Comparison of ENCODE assay signal across 14 cellular contexts in genomic region chr6:144908004-144908403, GRCh38.
A peak's percentile ranks its signal among the peaks of the same experiment; 100 is the strongest.
DNase-seq lines count a peak whose midpoint lies in the region; TF ChIP-seq lines count a peak whose summit lies in the region.
"Had no signal": no experiment of that assay in that cellular context is flagged by ENCODE, and none has a peak within 500 bp of the region (broad histone marks: within the 10 kb centered on the region; RNA-seq: fewer than 3 reads in every experiment).

No MANE protein-coding gene starts in this region.

- H3K4me1 Mint-ChIP-seq in CD8-positive, alpha-beta memory T cell: peaks cover 0 to 11% (median 1%) of the 10 kb centered on the region in 3 donors
- no peaks in the 10 kb centered on the region for H3K4me1 Mint-ChIP-seq in MCF 10A (ENCODE audit: insufficient read depth, unreplicated experiment)
- H3K4me1 Mint-ChIP-seq: B cell had no signal

- peaks cover 6% of the 10 kb centered on the region for H3K9me3 ChIP-seq in adipocyte (ENCODE audit: control insufficient read depth, low read length)
- no peaks in the 10 kb centered on the region for H3K9me3 ChIP-seq in CD8-positive, alpha-beta memory T cell (ENCODE audit: low read length)
- H3K9me3 ChIP-seq: HAP-1 had no signal

- TF ChIP-seq CTCF in MCF 10A (IDR thresholded peaks at IDR 0.05; ENCODE audit: unreplicated experiment): no peak

- H3K27ac Mint-ChIP-seq in CD8-positive, alpha-beta memory T cell: no peak overlapping the region
- no peak overlapping the region for H3K27ac Mint-ChIP-seq in MCF 10A (ENCODE audit: low read depth, unreplicated experiment)
- H3K27ac Mint-ChIP-seq: B cell, HFFc6 had no signal

- peaks cover 0 to 5% (median 2%) of the 10 kb centered on the region in 3 donors for H3K36me3 Mint-ChIP-seq in CD8-positive, alpha-beta memory T cell
- no peaks in the 10 kb centered on the region for H3K36me3 Mint-ChIP-seq in MCF 10A (ENCODE audit: insufficient read depth, unreplicated experiment)

- peak overlapping the region; percentile 1 for H3K4me3 ChIP-seq in adipocyte (ENCODE audit: low read length)
- H3K4me3 ChIP-seq in CD8-positive, alpha-beta memory T cell (ENCODE audit: low read length): no peak overlapping the region
- H3K4me3 ChIP-seq: HAP-1 had no signal

- peak overlapping the region; percentile 36 for H3K9ac ChIP-seq in adipocyte (ENCODE audit: low read length)

- H3K36me3 ChIP-seq in adipocyte (ENCODE audit: control insufficient read depth, insufficient read depth, low read length, severe bottlenecking): no peaks in the 10 kb centered on the region
- no peaks in the 10 kb centered on the region for H3K36me3 ChIP-seq in CD8-positive, alpha-beta memory T cell (ENCODE audit: insufficient read depth, low read length)
- H3K36me3 ChIP-seq: HAP-1 had no signal

- DNase-seq in AG08396 (ENCODE audit: low spot score) (peak; percentile 51), EH (ENCODE audit: low read depth) (peak; percentile 79), adipocyte (ENCODE audit: low read depth) (no peak), fibroblast of peridontal ligament (ENCODE audit: extremely low read depth) (peak; percentile 35), SKM-1 treated with dmso at 0.1 percent for 144 hours (lab: John Stamatoyannopoulos, UW; ENCODE audit: unreplicated experiment) (no peak), MCF 10A (ENCODE audit: unreplicated experiment) (no peak), NCI-H187 treated with DMSO at 0.1 percent for 48 hours (lab: John Stamatoyannopoulos, UW) (no peak)
- DNase-seq in CD8-positive, alpha-beta memory T cell: no peak
- DNase-seq: 8988T, DMS53, GOT3, HFFc6 had no signal

- intact Hi-C loops in MCF 10A (cut with micrococcal nuclease): no loop called here

- H3K27ac ChIP-seq in CD8-positive, alpha-beta memory T cell (ENCODE audit: low read depth, low read length): no peak overlapping the region

- peaks cover 2 to 7% (median 5%) of the 10 kb centered on the region in 5 donors for H3K9me3 Mint-ChIP-seq in CD8-positive, alpha-beta memory T cell
- H3K9me3 Mint-ChIP-seq in MCF 10A (ENCODE audit: unreplicated experiment): no peaks in the 10 kb centered on the region

- CTCF ChIA-PET in CD8-positive, alpha-beta memory T cell (lab: Charles Lee): no interaction called here
- CTCF ChIA-PET in MCF 10A (lab: Yijun Ruan, JAX): interaction anchor here (1.2 kb wide), 1 partner anchor 26 kb away, joined by 6 read pairs; no protein-coding TSS in a partner anchor

- peaks cover 10 to 37% of the 10 kb centered on the region in 2 donors for H3K27me3 Mint-ChIP-seq in CD8-positive, alpha-beta memory T cell
- no peaks in the 10 kb centered on the region for H3K27me3 Mint-ChIP-seq in MCF 10A (ENCODE audit: insufficient read depth, unreplicated experiment)

- peaks cover 28% of the 10 kb centered on the region for H3K4me1 ChIP-seq in adipocyte (ENCODE audit: control insufficient read depth, insufficient read depth, low read length)
- H3K4me1 ChIP-seq in CD8-positive, alpha-beta memory T cell (ENCODE audit: insufficient read depth, low read length): no peaks in the 10 kb centered on the region

- no peak overlapping the region for H3K4me3 Mint-ChIP-seq in CD8-positive, alpha-beta memory T cell
- no peak overlapping the region for H3K4me3 Mint-ChIP-seq in MCF 10A (ENCODE audit: unreplicated experiment)
- H3K4me3 Mint-ChIP-seq: B cell, HFFc6 had no signal

- no peaks in the 10 kb centered on the region for H3K27me3 ChIP-seq in adipocyte (replicated peaks; ENCODE audit: control insufficient read depth, insufficient read depth, low read length)
- H3K27me3 ChIP-seq in CD8-positive, alpha-beta memory T cell (ENCODE audit: insufficient read depth, low read length, poor library complexity, severe bottlenecking): no peaks in the 10 kb centered on the region

- no TSS peak for BruUV-seq in MCF 10A (replicated peaks; lab: Mats Ljungman, UMichigan)

- POLR2A ChIA-PET in CD8-positive, alpha-beta memory T cell (lab: Charles Lee): no interaction called here
- POLR2A ChIA-PET in MCF 10A (lab: Yijun Ruan, JAX): no interaction called here

Comparison
In these comparisons a context has a peak if more than half of its experiments do, and no peak if none do; other contexts are left out.
1. DNase-seq: peak in AG08396 (single experiment), EH (single experiment) and fibroblast of peridontal ligament (single experiment); none in adipocyte (single experiment), CD8-positive, alpha-beta memory T cell (0 of 5), SKM-1 treated with dmso at 0.1 percent for 144 hours (single experiment), MCF 10A (single experiment) and NCI-H187 treated with DMSO at 0.1 percent for 48 hours (single experiment).